In genomic region chr12:94545937-94546771, GRCh38 we compare ENCODE assay signal across 8 cellular contexts.
A peak's percentile ranks its signal among the peaks of the same experiment; 100 is the strongest.
DNase-seq lines count a peak whose midpoint lies in the region; TF ChIP-seq lines count a peak whose summit lies in the region.

No MANE protein-coding gene starts in this region.

- no peak overlapping the region for H3K27ac ChIP-seq in tibial nerve

- no peaks in the 10 kb centered on the region for H3K27me3 ChIP-seq in tibial nerve

- H3K36me3 ChIP-seq in tibial nerve = no peaks in the 10 kb centered on the region

- peak; percentile 17 for DNase-seq in GM04504 (ENCODE audit: low read depth)
- DNase-seq in HFF-Myc (ENCODE audit: extremely low read depth, low read depth) = no peak
- DNase-seq in NCI-H748 (lab: John Stamatoyannopoulos, UW; ENCODE audit: unreplicated experiment) = peak; percentile 64
- DNase-seq in choroid plexus epithelial cell (ENCODE audit: low read depth) = peak; percentile 88
- DNase-seq in left kidney (ENCODE audit: low read depth, low spot score) = peak; percentile 83
- no peak for DNase-seq in tibial nerve (ENCODE audit: low spot score in 2 of 2)
- no peak for DNase-seq in activated CD8-positive, alpha-beta memory T cell treated with anti-CD3 and anti-CD28 coated beads, Interleukin-2, amount 50 U/mL, for 4 hours
- DNase-seq in DMS153 treated with DMSO at 0.1 percent for 48 hours (lab: John Stamatoyannopoulos, UW; ENCODE audit: unreplicated experiment) = no peak

- H3K4me3 ChIP-seq in HFF-Myc (replicated peaks; ENCODE audit: low read depth, low read length) (no peak overlapping the region), choroid plexus epithelial cell (ENCODE audit: low read depth, low read length) (no peak overlapping the region), tibial nerve (no peak overlapping the region)

- TF ChIP-seq EP300 in tibial nerve (IDR thresholded peaks at IDR 0.05) = no peak

- WGBS in tibial nerve, 2 donors = 56 to 67% methylated on average over 12 to 17 of the region's 17 CpGs

- TF ChIP-seq CTCF in HFF-Myc (IDR thresholded peaks at IDR 0.05; ENCODE audit: low read depth, low read length, missing control alignments) = peak; percentile 66
- peak; percentile 94 for TF ChIP-seq CTCF in choroid plexus epithelial cell (conservative IDR thresholded peaks at IDR 0.05; ENCODE audit: low read depth, low read length)
- peak; percentile 43 to 78 (median 64) for TF ChIP-seq CTCF in tibial nerve (IDR thresholded peaks at IDR 0.05)

- TF ChIP-seq POLR2A in tibial nerve (IDR thresholded peaks at IDR 0.05) = no peak

- peaks cover 0 to 3% (median 0%) of the 10 kb centered on the region in 4 donors for H3K4me1 ChIP-seq in tibial nerve

- peaks cover 0 to 4% (median 0%) of the 10 kb centered on the region in 4 donors for H3K9me3 ChIP-seq in tibial nerve

Comparison
In these comparisons a context has a peak if more than half of its experiments do, and no peak if none do; other contexts are left out.
1. DNase-seq: peak in GM04504 (single experiment), NCI-H748 (single experiment), choroid plexus epithelial cell (single experiment) and left kidney (single experiment); none in HFF-Myc (single experiment), tibial nerve (0 of 2), activated CD8-positive, alpha-beta memory T cell treated with anti-CD3 and anti-CD28 coated beads, Interleukin-2, amount 50 U/mL, for 4 hours (single experiment) and DMS153 treated with DMSO at 0.1 percent for 48 hours (single experiment).
2. Peak in every context shown above with its lines, with median percentiles within 50 percentile points of each other: CTCF ChIP-seq.